8 cellular contexts compared by ENCODE assay signal in genomic region chr7:140479062-140479738, GRCh38. TPM values are rescaled to one million over a fixed set of nuclear protein-coding genes. Genes with fewer than 3 reads are reported as not detected.
DNase-seq lines count a peak whose midpoint lies in the region; ATAC-seq and TF ChIP-seq lines count a peak whose summit lies in the region.

Gene MKRN1, minus strand, starts transcription at chr7:140479505. Its CDS starts 161 bp downstream, at chr7:140479344.

- H3K4me3 ChIP-seq in liver (ENCODE audit: low read depth in 1 of 3, low read length in 3 of 3): peak within 1 kb of the TSS; percentile 85 to 100 (median 93)

- H3K36me3 ChIP-seq in liver (ENCODE audit: control insufficient read depth in 4 of 4, insufficient read depth in 3 of 4, low read depth in 1 of 4, low read length in 3 of 4): no peaks in the 10 kb centered on the region

- WGBS in liver: under 1% methylated on average over 71 of the region's 71 CpGs

- TF ChIP-seq RAD21 in liver (IDR thresholded peaks at IDR 0.05): peak in 1 of 2 donors; percentile 35

- ATAC-seq in GM19395 (IDR thresholded peaks at IDR 0.05; ENCODE audit: unreplicated experiment) (peak; percentile 93), HG03565 (IDR thresholded peaks at IDR 0.05; ENCODE audit: unreplicated experiment) (peak; percentile 87)

- peaks cover 3 to 26% (median 18%) of the 10 kb centered on the region in 4 donors for H3K4me1 ChIP-seq in liver (ENCODE audit: control insufficient read depth in 4 of 4, insufficient read depth in 4 of 4, low read length in 3 of 4)

- H3K27me3 ChIP-seq in liver (ENCODE audit: control insufficient read depth in 4 of 4, insufficient read depth in 4 of 4, low read length in 3 of 4): no peaks in the 10 kb centered on the region

- H3K9me3 ChIP-seq in liver (ENCODE audit: control insufficient read depth in 4 of 4, low read length in 3 of 4): no peaks in the 10 kb centered on the region

- no peak for TF ChIP-seq CTCF in C4-2B (conservative IDR thresholded peaks at IDR 0.05)
- no peak for TF ChIP-seq CTCF in liver (IDR thresholded peaks at IDR 0.05; ENCODE audit: low read depth, low read length, missing input control)

- DNase-seq in NCI-H774 (lab: John Stamatoyannopoulos, UW): peak; percentile 98
- DNase-seq in activated CD4-positive, alpha-beta T cell treated with anti-CD3 and anti-CD28 coated beads, Interleukin-2, amount 50 U/mL, for 48 hours: peak; percentile 94 to 96
- DNase-seq in dermis microvascular lymphatic vessel endothelial cell (ENCODE audit: low read depth in 2 of 2): peak; percentile 68 to 86
- peak; percentile 93 for DNase-seq in stimulated activated CD4-positive, alpha-beta T cell treated with anti-CD3 and anti-CD28 coated beads, Interleukin-4, amount 100 ng/mL, for 24 hours

- H3K27ac ChIP-seq in C4-2B: peak within 1 kb of the TSS; percentile 84
- peak within 1 kb of the TSS; percentile 92 to 94 for H3K27ac ChIP-seq in liver (ENCODE audit: low read depth in 1 of 2, low read length in 2 of 2)

- H3K9ac ChIP-seq in liver (ENCODE audit: low read depth in 1 of 2, low read length in 2 of 2): peak within 1 kb of the TSS; percentile 78 to 85

TF ChIP-seq in liver, 16 proteins besides CTCF, POLR2A, EP300 and RAD21:
- peak; percentile 41 to 56 for TF ChIP-seq RXRA (IDR thresholded peaks at IDR 0.05)
- peak; percentile 61 for TF ChIP-seq REST (IDR thresholded peaks at IDR 0.05)
- no peak for TF ChIP-seq FOXA1 (IDR thresholded peaks at IDR 0.05)
- peak; percentile 22 for TF ChIP-seq ZBTB33 (IDR thresholded peaks at IDR 0.05)
- no peak for TF ChIP-seq JUND (IDR thresholded peaks at IDR 0.05)
- no peak for TF ChIP-seq HNF4G (IDR thresholded peaks at IDR 0.05)
- peak; percentile 73 for TF ChIP-seq SP1 (IDR thresholded peaks at IDR 0.05)
- peak; percentile 30 to 52 for TF ChIP-seq EGR1 (IDR thresholded peaks at IDR 0.05; ENCODE audit: low read depth in 2 of 2)
- peak; percentile 68 for TF ChIP-seq TAF1 (conservative IDR thresholded peaks at IDR 0.05)
- peak; percentile 44 for TF ChIP-seq NR2F2 (IDR thresholded peaks at IDR 0.05)
- peak; percentile 77 to 93 for TF ChIP-seq GABPA (IDR thresholded peaks at IDR 0.05 in 1 of 2, conservative IDR thresholded peaks at IDR 0.05 in 1 of 2)
- no peak for TF ChIP-seq ATF3 (IDR thresholded peaks at IDR 0.05)
- TF ChIP-seq YY1 (IDR thresholded peaks at IDR 0.05): peak; percentile 95
- TF ChIP-seq HNF4A (conservative IDR thresholded peaks at IDR 0.05): peak; percentile 30 to 56
- TF ChIP-seq FOXA2 (IDR thresholded peaks at IDR 0.05): no peak
- TF ChIP-seq MAX (IDR thresholded peaks at IDR 0.05): peak; percentile 66
TF ChIP-seq in liver: peak in this region for 11.

RNA-seq across cellular contexts. Expression of gene MKRN1, which starts in this region (rescaled TPM):
- total RNA-seq in dermis microvascular lymphatic vessel endothelial cell (35.4 and 38.6 TPM in 2 replicates), liver (100 to 1,000 TPM in 1 of 2 donors, 10 to 100 TPM in 1; 38.8 to 103 TPM)
- polyA plus RNA-seq in liver: 10 to 100 TPM; 18.7 to 19.6 TPM

Comparison
In these comparisons a context has a peak if more than half of its experiments do, and no peak if none do; other contexts are left out.
1. Peak in every context shown above with its lines: DNase-seq, ATAC-seq, H3K4me3 ChIP-seq and H3K27ac ChIP-seq.